In the genomic region with DNA sequence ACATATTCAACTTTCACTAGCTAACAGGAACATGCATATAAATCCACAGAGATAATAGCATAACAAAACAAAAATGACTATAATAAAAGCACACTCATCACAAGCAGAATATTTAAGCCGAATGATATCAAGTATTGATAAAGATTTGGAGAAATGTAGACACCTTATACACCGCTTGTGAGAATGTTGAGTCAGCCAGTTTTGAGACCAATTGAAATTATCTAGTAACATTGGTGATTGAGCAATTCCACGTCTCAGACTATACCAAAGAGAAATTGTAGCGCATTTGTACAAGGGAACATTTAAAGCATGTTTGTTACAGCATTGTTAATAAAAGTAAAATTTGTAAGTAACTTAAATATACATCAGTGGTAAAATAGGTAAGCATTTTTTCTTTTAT, we compare ENCODE assay signal across 34 cellular contexts.
"Had no signal": no experiment of that assay in that cellular context is flagged by ENCODE, and none has a peak within 500 bp of the region (broad histone marks: within the 10 kb centered on the region; RNA-seq: fewer than 3 reads in every experiment).

No MANE protein-coding gene starts in this region.

- DNase-seq: Karpas-422, Kasumi-1, MG63, MV-4-11, NCI-H1048, NCI-H1092, NCI-H1092 treated with DMSO at 0.1 percent for 48 hours, NCI-H1105, NCI-H1105 treated with DMSO at 0.1 percent for 48 hours, NCI-H1417, NCI-H1417 treated with DMSO at 0.1 percent for 48 hours, NCI-H1436, NCI-H1436 treated with DMSO at 0.1 percent for 48 hours, NCI-H146, NCI-H1694, NCI-H1694 treated with DMSO at 0.1 percent for 48 hours, NCI-H187, NCI-H187 treated with DMSO at 0.1 percent for 48 hours, NCI-H1930, NCI-H2029, NCI-H2029 treated with DMSO at 0.1 percent for 48 hours, NCI-H2081, NCI-H2081 treated with DMSO at 0.1 percent for 48 hours, NCI-H2107, NCI-H2171, NCI-H2171 treated with DMSO at 0.1 percent for 48 hours, NCI-H2227 treated with DMSO at 0.1 percent for 48 hours, NCI-H226, NCI-H345, NCI-H446, NCI-H446 treated with DMSO at 0.1 percent for 48 hours, NCI-H510A, NCI-H510A treated with DMSO at 0.1 percent for 48 hours, NCI-H524 had no signal

- H3K4me3 ChIP-seq: MG63 had no signal

- H3K27me3 ChIP-seq: MG63 had no signal

- H3K9me3 ChIP-seq: MG63 had no signal

- H3K36me3 ChIP-seq: MG63 had no signal
